In the genomic region with DNA sequence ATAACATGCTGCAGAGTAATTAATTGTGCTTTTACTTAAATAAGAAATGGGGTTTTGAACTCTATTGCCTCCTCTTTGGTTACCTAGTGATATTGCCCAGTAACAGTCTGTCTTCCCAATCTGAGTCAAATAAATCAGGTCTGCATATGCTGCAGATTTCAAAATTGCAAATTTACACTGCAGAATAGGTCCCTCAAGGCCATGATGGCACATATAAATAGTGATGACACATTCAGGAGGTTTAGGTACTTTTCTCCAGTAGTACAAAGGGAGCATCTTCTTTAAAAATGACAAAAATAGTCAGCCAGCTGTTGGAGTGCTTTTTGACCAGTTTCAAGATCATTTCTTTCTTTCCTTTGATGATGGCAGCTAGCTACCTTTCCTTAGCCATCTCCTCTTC, we compare ENCODE assay signal across 22 cellular contexts.
"Had no signal": no experiment of that assay in that cellular context is flagged by ENCODE, and none has a peak within 500 bp of the region (broad histone marks: within the 10 kb centered on the region; RNA-seq: fewer than 3 reads in every experiment).

No MANE protein-coding gene starts in this region.

- H3K9me3 ChIP-seq: colonic mucosa, esophagus muscularis mucosa, gastrocnemius medialis, upper lobe of left lung had no signal

- H3K4me1 Mint-ChIP-seq: activated naive CD4-positive, alpha-beta T cell treated with anti-CD3 and anti-CD28 coated beads, Interleukin-2, amount 10 ng/mL, durations not matched to agents 7 days and 5 days; naive thymus-derived CD4-positive, alpha-beta T cell had no signal

- H3K27ac Mint-ChIP-seq: activated CD4-positive, alpha-beta memory T cell treated with anti-CD3 and anti-CD28 coated beads for 36 hours; activated naive CD4-positive, alpha-beta T cell treated with anti-CD3 and anti-CD28 coated beads, Interleukin-2, amount 10 ng/mL, durations not matched to agents 7 days and 5 days; effector memory CD8-positive, alpha-beta T cell; naive thymus-derived CD4-positive, alpha-beta T cell had no signal

- H3K4me3 Mint-ChIP-seq: activated CD4-positive, alpha-beta memory T cell treated with anti-CD3 and anti-CD28 coated beads for 36 hours; activated naive CD4-positive, alpha-beta T cell treated with anti-CD3 and anti-CD28 coated beads, Interleukin-2, amount 10 ng/mL, durations not matched to agents 7 days and 5 days; effector memory CD8-positive, alpha-beta T cell; naive thymus-derived CD4-positive, alpha-beta T cell had no signal

- DNase-seq: activated CD4-positive, alpha-beta memory T cell treated with anti-CD3 and anti-CD28 coated beads for 36 hours; activated CD4-positive, alpha-beta T cell treated with anti-CD3 and anti-CD28 coated beads for 4 hours; activated CD4-positive, CD25-positive, alpha-beta regulatory T cell; activated naive CD4-positive, alpha-beta T cell treated with anti-CD3 and anti-CD28 coated beads, Interleukin-2, amount 10 ng/mL, durations not matched to agents 7 days and 5 days; activated T-cell treated with anti-CD3 and anti-CD28 coated beads, Interleukin-2, amount 50 U/mL, for 48 hours; amygdala; colonic mucosa; dorsolateral prefrontal cortex; effector memory CD8-positive, alpha-beta T cell; gastrocnemius medialis; hippocampal formation; kidney glomerular epithelial cell; left lung; naive thymus-derived CD4-positive, alpha-beta T cell; retina; spleen; stimulated activated CD4-positive, alpha-beta T cell treated with anti-CD3 and anti-CD28 coated beads, Interleukin-4, amount 100 ng/mL, for 1 hour; stimulated activated naive CD4-positive, alpha-beta T cell treated with Interleukin-2 at 50 U/mL for 16 hours; upper lobe of left lung had no signal

- H3K36me3 Mint-ChIP-seq: activated CD4-positive, alpha-beta memory T cell treated with anti-CD3 and anti-CD28 coated beads for 36 hours; activated naive CD4-positive, alpha-beta T cell treated with anti-CD3 and anti-CD28 coated beads, Interleukin-2, amount 10 ng/mL, durations not matched to agents 7 days and 5 days; naive thymus-derived CD4-positive, alpha-beta T cell had no signal

- H3K9me3 Mint-ChIP-seq: activated naive CD4-positive, alpha-beta T cell treated with anti-CD3 and anti-CD28 coated beads, Interleukin-2, amount 10 ng/mL, durations not matched to agents 7 days and 5 days; effector memory CD8-positive, alpha-beta T cell had no signal

- FAIRE-seq: bronchial epithelial cell had no signal

- H3K4me3 ChIP-seq: colonic mucosa, dorsolateral prefrontal cortex, esophagus muscularis mucosa, gastrocnemius medialis, left lung, lung, spleen, upper lobe of left lung had no signal

- H3K27me3 Mint-ChIP-seq: activated naive CD4-positive, alpha-beta T cell treated with anti-CD3 and anti-CD28 coated beads, Interleukin-2, amount 10 ng/mL, durations not matched to agents 7 days and 5 days had no signal

- H3K36me3 ChIP-seq: colonic mucosa, esophagus muscularis mucosa, gastrocnemius medialis, left lung, spleen, upper lobe of left lung had no signal

- H3K27me3 ChIP-seq: colonic mucosa, dorsolateral prefrontal cortex, esophagus muscularis mucosa, gastrocnemius medialis, left lung, spleen, upper lobe of left lung had no signal

- H3K4me1 ChIP-seq: colonic mucosa, gastrocnemius medialis, left lung, spleen, upper lobe of left lung had no signal

- ATAC-seq: effector memory CD8-positive, alpha-beta T cell; gastrocnemius medialis; left lung; naive thymus-derived CD4-positive, alpha-beta T cell had no signal

- H3K27ac ChIP-seq: colonic mucosa, dorsolateral prefrontal cortex, esophagus muscularis mucosa, gastrocnemius medialis, left lung, spleen, upper lobe of left lung had no signal
